1 cellular context compared by ENCODE assay signal in genomic region chr10:125592897-125593296, GRCh38.
A peak's percentile ranks its signal among the peaks of the same experiment; 100 is the strongest.
TF ChIP-seq lines count a peak whose summit lies in the region.

No MANE protein-coding gene starts in this region.

TF ChIP-seq in HEK293, 187 proteins besides CTCF, POLR2A, EP300 and RAD21 (continued from another document):
- peak; percentile 40; the same call in 1 of the 2 replicates for TF ChIP-seq ZNF518A (tag by site-specific recombination; conservative IDR thresholded peaks at IDR 0.05; ENCODE audit: low read depth)
- no peak for TF ChIP-seq ZNF626 (tag by site-specific recombination; IDR thresholded peaks at IDR 0.05)
- TF ChIP-seq WT1 (tag by site-specific recombination; IDR thresholded peaks at IDR 0.05), result no peak
- peak; percentile 66 for TF ChIP-seq ATF2 (tag by site-specific recombination; IDR thresholded peaks at IDR 0.05; ENCODE audit: low read depth)
